8 cellular contexts compared by ENCODE assay signal in genomic region chr12:57845478-57846284, GRCh38.
DNase-seq lines count a peak whose midpoint lies in the region; ATAC-seq lines count a peak whose summit lies in the region.

No MANE protein-coding gene starts in this region.

- DNase-seq in ELF-1 (ENCODE audit: low read depth, low spot score) (peak; percentile 77), Kasumi-1 (lab: John Stamatoyannopoulos, UW) (peak; percentile 29 to 36), left kidney (ENCODE audit: low read depth, low spot score) (peak; percentile 92), NCI-H128 (lab: John Stamatoyannopoulos, UW; ENCODE audit: unreplicated experiment) (no peak)
- peak; percentile 53 to 58 for DNase-seq in activated CD4-positive, alpha-beta T cell treated with anti-CD3 and anti-CD28 coated beads for 4 hours
- DNase-seq in stimulated activated CD4-positive, alpha-beta T cell treated with anti-CD3 and anti-CD28 coated beads, Interleukin-2, amount 100 ng/mL, for 48 hours = peak; percentile 52 to 58

- H3K27ac ChIP-seq in cingulate gyrus (ENCODE audit: low read depth, low read length) = peak overlapping the region; percentile 99

- peak; percentile 29 for ATAC-seq in GM21786 (IDR thresholded peaks at IDR 0.05; ENCODE audit: unreplicated experiment)
